ENCODE assay signal across 8 cellular contexts in the genomic region with DNA sequence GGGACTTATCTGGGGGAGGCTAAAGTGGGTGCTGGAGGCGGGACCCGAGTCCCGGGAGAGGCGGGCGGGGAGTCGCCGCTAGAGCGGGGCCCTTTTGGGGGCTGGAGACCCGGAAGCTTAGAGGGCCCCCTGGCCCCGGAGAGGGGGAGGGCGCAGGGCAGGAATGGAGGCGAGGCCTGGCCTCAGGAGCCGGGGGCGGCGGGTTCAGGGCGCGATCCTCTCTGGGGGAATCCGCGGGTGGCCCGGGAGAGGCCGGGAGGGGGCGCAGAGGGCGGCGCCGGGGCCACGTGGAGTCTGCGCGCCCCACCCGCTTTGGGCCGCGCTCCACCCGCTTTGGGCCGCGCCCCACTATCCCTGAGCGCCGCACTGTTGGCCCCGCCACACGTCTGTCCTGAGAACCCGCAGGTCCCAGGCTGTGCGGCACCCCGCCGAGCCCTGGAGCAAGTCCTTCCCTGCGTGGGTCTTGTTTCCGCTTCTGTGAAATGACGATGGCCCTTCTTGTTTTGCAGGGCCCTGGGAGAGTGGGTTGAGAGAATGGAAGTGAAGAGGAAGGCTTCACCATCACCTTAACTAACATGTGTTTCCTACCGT.
DNase-seq lines count a peak whose midpoint lies in the region; ATAC-seq and TF ChIP-seq lines count a peak whose summit lies in the region.

No MANE protein-coding gene starts in this region.

- TF ChIP-seq CTCF in DOHH2 (IDR thresholded peaks at IDR 0.05; ENCODE audit: low read depth, low read length, poor library complexity, severe bottlenecking) (peak; percentile 43), GM23338 (conservative IDR thresholded peaks at IDR 0.05; ENCODE audit: low read depth in 2 of 2) (no peak; a peak in 1 of 4 replicates)

- peaks cover 10% of the 10 kb centered on the region; the same call in 2 of the 3 replicates for H3K9me3 Mint-ChIP-seq in GM23338

- H3K4me1 Mint-ChIP-seq in GM23338, result peaks cover 13% of the 10 kb centered on the region

- peaks cover 10% of the 10 kb centered on the region for H3F3A ChIP-seq in DOHH2 (ENCODE audit: control insufficient read depth, insufficient read depth)
- H3F3A ChIP-seq in GM23338 (replicated peaks; ENCODE audit: low read depth), result peaks cover 5% of the 10 kb centered on the region; the same call in 1 of the 2 replicates

- peak; percentile 87 for ATAC-seq in GM23338
- ATAC-seq in left lobe of liver, result peak; percentile 88
- no peak for ATAC-seq in HG02981 (IDR thresholded peaks at IDR 0.05; ENCODE audit: unreplicated experiment)

- peak overlapping the region; percentile 22; the same call in 1 of the 2 replicates for H3K27ac ChIP-seq in DOHH2 (ENCODE audit: low read depth, low read length)
- H3K27ac ChIP-seq in GM23338 (ENCODE audit: low read depth), result peak overlapping the region; percentile 93

- H3K36me3 Mint-ChIP-seq in GM23338 (ENCODE audit: low read depth), result peaks cover 17% of the 10 kb centered on the region; the same call in 1 of the 3 replicates

- H3K36me3 ChIP-seq in DOHH2 (ENCODE audit: control insufficient read depth, low read length) (no peaks in the 10 kb centered on the region), GM23338 (ENCODE audit: insufficient read depth) (no peaks in the 10 kb centered on the region)

- H3K9me3 ChIP-seq in DOHH2 (ENCODE audit: control insufficient read depth, insufficient read depth, low read length), result no peaks in the 10 kb centered on the region

- H3K27ac Mint-ChIP-seq in GM23338, result peak overlapping the region; percentile 97

- peak overlapping the region; percentile 90 for H3K4me3 Mint-ChIP-seq in GM23338

- peaks cover 15% of the 10 kb centered on the region for H3K27me3 Mint-ChIP-seq in GM23338 (ENCODE audit: insufficient read depth, low read depth, poor library complexity)

- H3K4me3 ChIP-seq in DOHH2 (ENCODE audit: low read length), result peak overlapping the region; percentile 84
- H3K4me3 ChIP-seq in GM23338, result peak overlapping the region; percentile 74

- no peaks in the 10 kb centered on the region for H3K27me3 ChIP-seq in DOHH2 (ENCODE audit: control insufficient read depth, low read length)
- no peaks in the 10 kb centered on the region for H3K27me3 ChIP-seq in GM23338 (ENCODE audit: insufficient read depth)

- peaks cover 20% of the 10 kb centered on the region for H3K4me1 ChIP-seq in DOHH2 (ENCODE audit: control insufficient read depth, low read length)
- H3K4me1 ChIP-seq in GM23338 (ENCODE audit: insufficient read depth), result peaks cover 5% of the 10 kb centered on the region

- peak overlapping the region; percentile 85 for H3K4me2 ChIP-seq in DOHH2 (ENCODE audit: low read length)
- H3K4me2 ChIP-seq in GM23338, result peak overlapping the region; percentile 87

- peak overlapping the region; percentile 86; the same call in 1 of the 2 replicates for H2AFZ ChIP-seq in GM23338

- DNase-seq in GM23338 (ENCODE audit: low spot score) (peak; percentile 87), NCI-H1930 (lab: John Stamatoyannopoulos, UW) (peak; percentile 43), cerebellar cortex (ENCODE audit: low spot score) (peak; percentile 50), left lobe of liver (ENCODE audit: low spot score) (peak; percentile 62)
- DNase-seq in activated CD4-positive, CD25-positive, alpha-beta regulatory T cell (lab: John Stamatoyannopoulos, UW), result peak in 3 of 4 experiments; percentile 22 to 60 (median 46)
- DNase-seq in stimulated activated CD4-positive, alpha-beta T cell treated with anti-CD3 and anti-CD28 coated beads, Interleukin-2, amount 100 ng/mL, for 48 hours, result peak; percentile 49 to 57

- H4K20me1 ChIP-seq in DOHH2 (ENCODE audit: control insufficient read depth, insufficient read depth, low read depth, low read length) (no peaks in the 10 kb centered on the region), GM23338 (replicated peaks; ENCODE audit: insufficient read depth) (no peaks in the 10 kb centered on the region)

- H3K9me2 ChIP-seq in DOHH2 (replicated peaks; ENCODE audit: control insufficient read depth, low read length) (no peaks in the 10 kb centered on the region), GM23338 (ENCODE audit: insufficient read depth) (no peaks in the 10 kb centered on the region)

- H3K79me2 ChIP-seq in DOHH2 (ENCODE audit: control insufficient read depth, low read length), result no peaks in the 10 kb centered on the region
- no peaks in the 10 kb centered on the region for H3K79me2 ChIP-seq in GM23338 (replicated peaks; ENCODE audit: insufficient read depth)

TF ChIP-seq in GM23338, 12 proteins besides CTCF, POLR2A, EP300 and RAD21:
- no peak for TF ChIP-seq ZNF114 (CRISPR knock-in tag; IDR thresholded peaks at IDR 0.05)
- TF ChIP-seq, protein P1, sequence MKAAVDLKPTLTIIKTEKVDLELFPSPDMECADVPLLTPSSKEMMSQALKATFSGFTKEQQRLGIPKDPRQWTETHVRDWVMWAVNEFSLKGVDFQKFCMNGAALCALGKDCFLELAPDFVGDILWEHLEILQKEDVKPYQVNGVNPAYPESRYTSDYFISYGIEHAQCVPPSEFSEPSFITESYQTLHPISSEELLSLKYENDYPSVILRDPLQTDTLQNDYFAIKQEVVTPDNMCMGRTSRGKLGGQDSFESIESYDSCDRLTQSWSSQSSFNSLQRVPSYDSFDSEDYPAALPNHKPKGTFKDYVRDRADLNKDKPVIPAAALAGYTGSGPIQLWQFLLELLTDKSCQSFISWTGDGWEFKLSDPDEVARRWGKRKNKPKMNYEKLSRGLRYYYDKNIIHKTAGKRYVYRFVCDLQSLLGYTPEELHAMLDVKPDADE (IDR thresholded peaks at IDR 0.05), result no peak
- TF ChIP-seq EZH2 (IDR thresholded peaks at IDR 0.05; ENCODE audit: low read depth, unreplicated experiment), result no peak
- TF ChIP-seq, protein P2, sequence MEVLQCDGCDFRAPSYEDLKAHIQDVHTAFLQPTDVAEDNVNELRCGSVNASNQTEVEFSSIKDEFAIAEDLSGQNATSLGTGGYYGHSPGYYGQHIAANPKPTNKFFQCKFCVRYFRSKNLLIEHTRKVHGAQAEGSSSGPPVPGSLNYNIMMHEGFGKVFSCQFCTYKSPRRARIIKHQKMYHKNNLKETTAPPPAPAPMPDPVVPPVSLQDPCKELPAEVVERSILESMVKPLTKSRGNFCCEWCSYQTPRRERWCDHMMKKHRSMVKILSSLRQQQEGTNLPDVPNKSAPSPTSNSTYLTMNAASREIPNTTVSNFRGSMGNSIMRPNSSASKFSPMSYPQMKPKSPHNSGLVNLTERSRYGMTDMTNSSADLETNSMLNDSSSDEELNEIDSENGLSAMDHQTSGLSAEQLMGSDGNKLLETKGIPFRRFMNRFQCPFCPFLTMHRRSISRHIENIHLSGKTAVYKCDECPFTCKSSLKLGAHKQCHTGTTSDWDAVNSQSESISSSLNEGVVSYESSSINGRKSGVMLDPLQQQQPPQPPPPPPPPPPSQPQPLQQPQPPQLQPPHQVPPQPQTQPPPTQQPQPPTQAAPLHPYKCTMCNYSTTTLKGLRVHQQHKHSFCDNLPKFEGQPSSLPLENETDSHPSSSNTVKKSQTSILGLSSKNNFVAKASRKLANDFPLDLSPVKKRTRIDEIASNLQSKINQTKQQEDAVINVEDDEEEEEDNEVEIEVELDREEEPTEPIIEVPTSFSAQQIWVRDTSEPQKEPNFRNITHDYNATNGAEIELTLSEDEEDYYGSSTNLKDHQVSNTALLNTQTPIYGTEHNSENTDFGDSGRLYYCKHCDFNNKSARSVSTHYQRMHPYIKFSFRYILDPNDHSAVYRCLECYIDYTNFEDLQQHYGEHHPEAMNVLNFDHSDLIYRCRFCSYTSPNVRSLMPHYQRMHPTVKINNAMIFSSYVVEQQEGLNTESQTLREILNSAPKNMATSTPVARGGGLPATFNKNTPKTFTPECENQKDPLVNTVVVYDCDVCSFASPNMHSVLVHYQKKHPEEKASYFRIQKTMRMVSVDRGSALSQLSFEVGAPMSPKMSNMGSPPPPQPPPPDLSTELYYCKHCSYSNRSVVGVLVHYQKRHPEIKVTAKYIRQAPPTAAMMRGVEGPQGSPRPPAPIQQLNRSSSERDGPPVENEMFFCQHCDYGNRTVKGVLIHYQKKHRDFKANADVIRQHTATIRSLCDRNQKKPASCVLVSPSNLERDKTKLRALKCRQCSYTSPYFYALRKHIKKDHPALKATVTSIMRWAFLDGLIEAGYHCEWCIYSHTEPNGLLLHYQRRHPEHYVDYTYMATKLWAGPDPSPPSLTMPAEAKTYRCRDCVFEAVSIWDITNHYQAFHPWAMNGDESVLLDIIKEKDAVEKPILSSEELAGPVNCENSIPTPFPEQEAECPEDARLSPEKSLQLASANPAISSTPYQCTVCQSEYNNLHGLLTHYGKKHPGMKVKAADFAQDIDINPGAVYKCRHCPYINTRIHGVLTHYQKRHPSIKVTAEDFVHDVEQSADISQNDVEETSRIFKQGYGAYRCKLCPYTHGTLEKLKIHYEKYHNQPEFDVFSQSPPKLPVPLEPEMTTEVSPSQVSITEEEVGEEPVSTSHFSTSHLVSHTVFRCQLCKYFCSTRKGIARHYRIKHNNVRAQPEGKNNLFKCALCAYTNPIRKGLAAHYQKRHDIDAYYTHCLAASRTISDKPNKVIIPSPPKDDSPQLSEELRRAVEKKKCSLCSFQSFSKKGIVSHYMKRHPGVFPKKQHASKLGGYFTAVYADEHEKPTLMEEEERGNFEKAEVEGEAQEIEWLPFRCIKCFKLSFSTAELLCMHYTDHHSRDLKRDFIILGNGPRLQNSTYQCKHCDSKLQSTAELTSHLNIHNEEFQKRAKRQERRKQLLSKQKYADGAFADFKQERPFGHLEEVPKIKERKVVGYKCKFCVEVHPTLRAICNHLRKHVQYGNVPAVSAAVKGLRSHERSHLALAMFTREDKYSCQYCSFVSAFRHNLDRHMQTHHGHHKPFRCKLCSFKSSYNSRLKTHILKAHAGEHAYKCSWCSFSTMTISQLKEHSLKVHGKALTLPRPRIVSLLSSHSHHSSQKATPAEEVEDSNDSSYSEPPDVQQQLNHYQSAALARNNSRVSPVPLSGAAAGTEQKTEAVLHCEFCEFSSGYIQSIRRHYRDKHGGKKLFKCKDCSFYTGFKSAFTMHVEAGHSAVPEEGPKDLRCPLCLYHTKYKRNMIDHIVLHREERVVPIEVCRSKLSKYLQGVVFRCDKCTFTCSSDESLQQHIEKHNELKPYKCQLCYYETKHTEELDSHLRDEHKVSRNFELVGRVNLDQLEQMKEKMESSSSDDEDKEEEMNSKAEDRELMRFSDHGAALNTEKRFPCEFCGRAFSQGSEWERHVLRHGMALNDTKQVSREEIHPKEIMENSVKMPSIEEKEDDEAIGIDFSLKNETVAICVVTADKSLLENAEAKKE (CRISPR knock-in tag; IDR thresholded peaks at IDR 0.05), result no peak
- 0 out of 2 replicates have a peak, but pooled peaks have one; percentile 9 for TF ChIP-seq CREB1 (CRISPR knock-in tag; IDR thresholded peaks at IDR 0.05; ENCODE audit: low read depth)
